In the genomic region with DNA sequence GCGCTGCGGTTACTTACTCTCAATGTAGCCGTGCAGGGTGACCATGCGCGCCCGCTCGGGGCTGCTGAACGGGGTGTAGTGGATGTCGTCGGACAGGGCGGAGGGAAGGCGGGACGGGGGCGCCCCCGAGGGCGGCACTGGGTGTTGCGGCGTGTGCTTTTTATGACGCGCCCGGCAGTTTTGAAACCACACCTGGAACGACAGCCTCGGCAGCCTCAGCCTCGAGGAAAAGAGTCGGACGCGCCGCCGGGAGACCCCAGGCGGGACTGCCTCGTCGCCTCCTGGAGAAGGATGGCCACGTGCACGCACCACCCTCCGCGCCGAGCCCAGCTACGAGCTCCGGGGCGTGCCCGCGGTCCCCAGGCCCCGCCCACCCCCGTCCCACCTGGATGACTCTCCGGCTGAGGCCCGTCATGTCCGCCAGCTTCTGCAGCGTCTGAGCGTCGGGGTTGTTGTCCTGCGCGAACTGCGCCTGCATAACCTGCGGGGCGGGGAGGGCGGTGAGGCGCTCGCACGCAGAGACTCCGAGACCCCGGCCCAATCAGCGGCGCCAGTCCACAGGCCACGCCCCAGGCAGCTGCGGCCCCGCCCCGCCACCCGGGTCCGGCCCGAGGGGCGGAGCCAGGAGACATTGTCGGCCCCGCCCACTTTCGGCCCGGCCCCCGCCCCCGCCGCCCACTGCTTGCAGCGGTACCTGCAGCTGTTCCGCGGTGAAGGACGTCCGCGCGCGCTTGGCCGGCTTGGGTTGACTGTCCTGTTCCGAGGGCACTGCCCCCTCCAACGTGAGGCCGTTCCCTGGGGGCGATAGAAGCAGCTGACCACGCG, we compare ENCODE assay signal across 8 cellular contexts.
DNase-seq lines count a peak whose midpoint lies in the region; ATAC-seq, FAIRE-seq and TF ChIP-seq lines count a peak whose summit lies in the region.

No MANE protein-coding gene starts in this region.

- H3K4me2 ChIP-seq in parathyroid adenoma (ENCODE audit: low read length), result peak overlapping the region; percentile 57

- H3K4me3 ChIP-seq in fibroblast of mammary gland (ENCODE audit: control insufficient read depth, low read depth, low read length), result peak overlapping the region; percentile 10
- H3K4me3 ChIP-seq in parathyroid adenoma (ENCODE audit: low read depth, low read length), result peak overlapping the region; percentile 25

- no peaks in the 10 kb centered on the region for H3K36me3 ChIP-seq in parathyroid adenoma (ENCODE audit: control insufficient read depth, insufficient read depth, low read length)

- ATAC-seq in HG02852 (IDR thresholded peaks at IDR 0.05; ENCODE audit: unreplicated experiment), result peak; percentile 51

- FAIRE-seq in D721Med (lab: Jason Lieb, UNC), result no peak

- H3K27me3 ChIP-seq in parathyroid adenoma (ENCODE audit: control insufficient read depth, insufficient read depth, low read length), result no peaks in the 10 kb centered on the region

- no peak overlapping the region for H3K9ac ChIP-seq in parathyroid adenoma

- no peaks in the 10 kb centered on the region for H3K79me2 ChIP-seq in parathyroid adenoma

- H3K4me1 ChIP-seq in parathyroid adenoma, result no peaks in the 10 kb centered on the region

- H3K9me3 ChIP-seq in parathyroid adenoma (ENCODE audit: control insufficient read depth, low read length), result no peaks in the 10 kb centered on the region

- no peak overlapping the region for H3K27ac ChIP-seq in parathyroid adenoma

- no peak for TF ChIP-seq CTCF in D721Med (IDR thresholded peaks at IDR 0.05; ENCODE audit: insufficient read depth, missing control alignments)
- TF ChIP-seq CTCF in fibroblast of mammary gland (conservative IDR thresholded peaks at IDR 0.05; ENCODE audit: control insufficient read depth, insufficient read depth, low read depth, low read length), result no peak
- no peak for TF ChIP-seq CTCF in parathyroid adenoma (IDR thresholded peaks at IDR 0.05)

- DNase-seq in D721Med (ENCODE audit: insufficient read length, low spot score) (peak; percentile 98), NCI-H226 (peak; percentile 66), fibroblast of mammary gland (ENCODE audit: low read depth) (no peak), amniotic stem cell (lab: John Stamatoyannopoulos, UW) (no peak), NAMALWA (ENCODE audit: low spot score) (no peak)
- DNase-seq in activated CD8-positive, alpha-beta memory T cell treated with anti-CD3 and anti-CD28 coated beads for 24 hours, result peak; percentile 70

- H2AFZ ChIP-seq in parathyroid adenoma, result peak overlapping the region; percentile 11

Comparison
In these comparisons a context has a peak if more than half of its experiments do, and no peak if none do; other contexts are left out.
1. DNase-seq: peak in D721Med (single experiment), NCI-H226 (single experiment) and activated CD8-positive, alpha-beta memory T cell treated with anti-CD3 and anti-CD28 coated beads for 24 hours (single experiment); none in fibroblast of mammary gland (single experiment), amniotic stem cell (single experiment) and NAMALWA (single experiment).